ENCODE assay signal across 8 cellular contexts in the genomic region with DNA sequence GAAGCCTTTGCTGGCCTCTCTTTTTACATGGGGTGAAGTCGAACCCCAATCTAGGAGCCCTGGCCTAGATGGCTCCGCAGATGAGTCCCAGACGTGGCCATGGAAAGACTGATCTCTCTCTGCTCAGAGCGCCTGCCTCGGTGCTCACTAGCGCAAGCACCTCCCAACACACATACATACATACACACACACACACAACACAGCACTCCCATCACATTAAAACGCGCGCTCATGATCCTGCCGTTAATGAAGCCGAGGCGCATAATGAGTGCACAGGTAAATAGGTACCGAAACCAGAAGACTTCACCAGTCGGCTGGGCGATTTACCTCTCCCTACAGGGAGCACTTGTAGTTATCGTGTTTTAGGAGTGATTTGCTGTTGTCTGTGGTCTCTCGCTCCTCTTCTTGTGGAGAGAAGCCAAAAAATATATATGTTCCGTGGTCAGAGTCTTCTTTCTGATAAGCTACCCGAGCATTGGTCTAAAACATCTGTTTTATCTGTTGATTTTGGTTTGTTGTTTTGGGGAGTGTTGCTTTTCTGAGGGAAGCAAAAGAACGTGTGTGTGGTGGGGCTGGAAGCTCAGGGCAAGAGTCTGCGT.
DNase-seq lines count a peak whose midpoint lies in the region; ATAC-seq, FAIRE-seq and TF ChIP-seq lines count a peak whose summit lies in the region.

No MANE protein-coding gene starts in this region.

- no peaks in the 10 kb centered on the region for H3K36me3 ChIP-seq in CD8-positive, alpha-beta memory T cell (ENCODE audit: insufficient read depth, low read length)
- H3K36me3 ChIP-seq in keratinocyte (ENCODE audit: control insufficient read depth in 2 of 2, extremely low read depth in 1 of 2, insufficient read depth in 2 of 2, low read length in 2 of 2) (no peaks in the 10 kb centered on the region), subcutaneous abdominal adipose tissue (ENCODE audit: control insufficient read depth in 5 of 5, insufficient read depth in 5 of 5, low read length in 5 of 5) (no peaks in the 10 kb centered on the region)

- POLR2A ChIA-PET in CD8-positive, alpha-beta memory T cell (lab: Charles Lee) = no interaction called here

- peaks cover 23 to 36% (median 35%) of the 10 kb centered on the region in 3 donors for H3K4me1 Mint-ChIP-seq in CD8-positive, alpha-beta memory T cell
- H3K4me1 Mint-ChIP-seq in activated T-helper 1 cell treated with anti-CD3 and anti-CD28 coated beads, Interleukin-12 subunit alpha, Interleukin-12 subunit beta, Interleukin-2, Interleukin-4 antibody, amounts not matched to agents 30 ng/mL and 10 ng/mL and 1 ng/mL, durations not matched to agents 14 hours and 24 hours and 36 hours (ENCODE audit: low read depth) = peaks cover 22% of the 10 kb centered on the region

- H3K27ac Mint-ChIP-seq in CD8-positive, alpha-beta memory T cell = peak overlapping the region in 6 of 8 donors; percentile 11 to 83 (median 72)
- peak overlapping the region; percentile 70 for H3K27ac Mint-ChIP-seq in activated T-helper 1 cell treated with anti-CD3 and anti-CD28 coated beads, Interleukin-12 subunit alpha, Interleukin-12 subunit beta, Interleukin-2, Interleukin-4 antibody, amounts not matched to agents 30 ng/mL and 10 ng/mL and 1 ng/mL, durations not matched to agents 14 hours and 24 hours and 36 hours

- FAIRE-seq in keratinocyte (lab: Jason Lieb, UNC) = no peak

- no peak overlapping the region for H3K9ac ChIP-seq in keratinocyte (ENCODE audit: control insufficient read depth, extremely low read depth, insufficient read depth, low read length)
- H3K9ac ChIP-seq in subcutaneous abdominal adipose tissue (ENCODE audit: low read length in 5 of 5) = peak overlapping the region in 1 of 5 donors; percentile 30

- H3K27me3 Mint-ChIP-seq in CD8-positive, alpha-beta memory T cell = peaks cover 68 to 84% of the 10 kb centered on the region in 2 donors
- peaks cover 74% of the 10 kb centered on the region for H3K27me3 Mint-ChIP-seq in activated T-helper 1 cell treated with anti-CD3 and anti-CD28 coated beads, Interleukin-12 subunit alpha, Interleukin-12 subunit beta, Interleukin-2, Interleukin-4 antibody, amounts not matched to agents 30 ng/mL and 10 ng/mL and 1 ng/mL, durations not matched to agents 14 hours and 24 hours and 36 hours (ENCODE audit: insufficient read depth)

- peaks cover under 1 to 33% (median 20%) of the 10 kb centered on the region in 5 donors for H3K9me3 Mint-ChIP-seq in CD8-positive, alpha-beta memory T cell
- H3K9me3 Mint-ChIP-seq in activated T-helper 1 cell treated with anti-CD3 and anti-CD28 coated beads, Interleukin-12 subunit alpha, Interleukin-12 subunit beta, Interleukin-2, Interleukin-4 antibody, amounts not matched to agents 30 ng/mL and 10 ng/mL and 1 ng/mL, durations not matched to agents 14 hours and 24 hours and 36 hours = no peaks in the 10 kb centered on the region

- no peak overlapping the region for H3K27ac ChIP-seq in CD8-positive, alpha-beta memory T cell (ENCODE audit: low read depth, low read length)
- no peak overlapping the region for H3K27ac ChIP-seq in keratinocyte (ENCODE audit: control insufficient read depth, insufficient read depth, low read length)
- no peak overlapping the region for H3K27ac ChIP-seq in subcutaneous abdominal adipose tissue (ENCODE audit: low read depth, low read length)

- H3K9me3 ChIP-seq in CD8-positive, alpha-beta memory T cell (ENCODE audit: low read length) = no peaks in the 10 kb centered on the region
- H3K9me3 ChIP-seq in keratinocyte (ENCODE audit: control insufficient read depth, low read depth, low read length) = peaks cover 5% of the 10 kb centered on the region
- peaks cover 0 to 3% (median 0%) of the 10 kb centered on the region in 5 donors for H3K9me3 ChIP-seq in subcutaneous abdominal adipose tissue (ENCODE audit: control insufficient read depth in 5 of 5, low read length in 5 of 5)

- dilution Hi-C loops in keratinocyte (cut with MboI; ENCODE audit: extremely low pct_ligation_motif_present, low sequenced_read_pairs) = no loop called here

- peak overlapping the region; percentile 66 for H3K4me2 ChIP-seq in keratinocyte (ENCODE audit: control insufficient read depth, extremely low read depth, insufficient read depth, low read depth, low read length)

- no peaks in the 10 kb centered on the region for H4K20me1 ChIP-seq in keratinocyte (ENCODE audit: control insufficient read depth, extremely low read depth, insufficient read depth, low read length)

- intact Hi-C loops in activated T-helper 1 cell treated with anti-CD3 and anti-CD28 coated beads, Interleukin-12 subunit alpha, Interleukin-12 subunit beta, Interleukin-2, Interleukin-4 antibody, amounts not matched to agents 30 ng/mL and 10 ng/mL and 1 ng/mL, durations not matched to agents 14 hours and 24 hours and 36 hours (cut with micrococcal nuclease) = loop anchor here (1.0 to 5.0 kb wide), 2 partner anchors 12 to 207 kb away; a partner anchor contains a TSS

- ATAC-seq in GM19452 (IDR thresholded peaks at IDR 0.05; ENCODE audit: unreplicated experiment) (peak; percentile 25), HG03521 (IDR thresholded peaks at IDR 0.05; ENCODE audit: unreplicated experiment) (peak; percentile 6), HG03565 (IDR thresholded peaks at IDR 0.05; ENCODE audit: unreplicated experiment) (no peak)

- H3K4me1 ChIP-seq in CD8-positive, alpha-beta memory T cell (ENCODE audit: insufficient read depth, low read length) = peaks cover 15% of the 10 kb centered on the region
- peaks cover 3% of the 10 kb centered on the region for H3K4me1 ChIP-seq in keratinocyte (ENCODE audit: control insufficient read depth, extremely low read depth, insufficient read depth, low read length)
- peaks cover 4 to 33% (median 28%) of the 10 kb centered on the region in 5 donors for H3K4me1 ChIP-seq in subcutaneous abdominal adipose tissue (ENCODE audit: control insufficient read depth in 5 of 5, insufficient read depth in 5 of 5, low read length in 5 of 5)

- H3K9me1 ChIP-seq in keratinocyte (ENCODE audit: control insufficient read depth, extremely low read depth, insufficient read depth, low read length) = no peaks in the 10 kb centered on the region

- peak overlapping the region; percentile 34 for H3K4me3 ChIP-seq in CD8-positive, alpha-beta memory T cell (ENCODE audit: low read length)
- H3K4me3 ChIP-seq in keratinocyte (ENCODE audit: control insufficient read depth in 2 of 3, extremely low read depth in 1 of 3, insufficient read depth in 2 of 3, low read depth in 1 of 3, low read length in 3 of 3) (peak overlapping the region in 1 of 3 experiments; percentile 35), subcutaneous abdominal adipose tissue (ENCODE audit: low read depth in 1 of 5, low read length in 5 of 5) (peak overlapping the region; percentile 58 to 69 (median 66))

- H2AFZ ChIP-seq in keratinocyte (ENCODE audit: control insufficient read depth, low read length) = no peak overlapping the region

- H3K27me3 ChIP-seq in CD8-positive, alpha-beta memory T cell (ENCODE audit: insufficient read depth, low read length, poor library complexity, severe bottlenecking) = peaks cover 69% of the 10 kb centered on the region
- H3K27me3 ChIP-seq in keratinocyte (ENCODE audit: control insufficient read depth, extremely low read depth, insufficient read depth, low read length) = peaks cover 91% of the 10 kb centered on the region
- H3K27me3 ChIP-seq in subcutaneous abdominal adipose tissue (ENCODE audit: control insufficient read depth in 5 of 5, insufficient read depth in 4 of 5, low read length in 5 of 5) = peaks cover 66 to 94% (median 86%) of the 10 kb centered on the region in 5 donors

- CTCF ChIA-PET in CD8-positive, alpha-beta memory T cell (lab: Charles Lee) = no interaction called here

- H3K79me2 ChIP-seq in keratinocyte (ENCODE audit: control insufficient read depth, insufficient read depth, low read length) = no peaks in the 10 kb centered on the region

- TF ChIP-seq CTCF in keratinocyte (optimal IDR thresholded peaks at IDR 0.05 in 1 of 3, IDR thresholded peaks at IDR 0.05 in 1 of 3, conservative IDR thresholded peaks at IDR 0.05 in 1 of 3; ENCODE audit: extremely low read depth in 1 of 3, insufficient read depth in 2 of 3, low read length in 3 of 3) = no peak

- peak overlapping the region; percentile 59 to 85 (median 76) for H3K4me3 Mint-ChIP-seq in CD8-positive, alpha-beta memory T cell
- peak overlapping the region; percentile 40 for H3K4me3 Mint-ChIP-seq in activated T-helper 1 cell treated with anti-CD3 and anti-CD28 coated beads, Interleukin-12 subunit alpha, Interleukin-12 subunit beta, Interleukin-2, Interleukin-4 antibody, amounts not matched to agents 30 ng/mL and 10 ng/mL and 1 ng/mL, durations not matched to agents 14 hours and 24 hours and 36 hours

- H3K36me3 Mint-ChIP-seq in CD8-positive, alpha-beta memory T cell = peaks cover 0 to 4% (median 0%) of the 10 kb centered on the region in 3 donors
- H3K36me3 Mint-ChIP-seq in activated T-helper 1 cell treated with anti-CD3 and anti-CD28 coated beads, Interleukin-12 subunit alpha, Interleukin-12 subunit beta, Interleukin-2, Interleukin-4 antibody, amounts not matched to agents 30 ng/mL and 10 ng/mL and 1 ng/mL, durations not matched to agents 14 hours and 24 hours and 36 hours (ENCODE audit: low read depth) = no peaks in the 10 kb centered on the region

- no peak for DNase-seq in CD8-positive, alpha-beta memory T cell
- DNase-seq in activated T-helper 1 cell treated with anti-CD3 and anti-CD28 coated beads, Interleukin-12 subunit alpha, Interleukin-12 subunit beta, Interleukin-2, Interleukin-4 antibody, amounts not matched to agents 30 ng/mL and 10 ng/mL and 1 ng/mL, durations not matched to agents 14 hours and 24 hours and 36 hours (ENCODE audit: low spot score) = no peak
- DNase-seq in keratinocyte (ENCODE audit: low read depth, low spot score) (no peak), amniotic stem cell (lab: John Stamatoyannopoulos, UW) (no peak)
